Comparison of ENCODE assay signal across 16 cellular contexts in the genomic region with DNA sequence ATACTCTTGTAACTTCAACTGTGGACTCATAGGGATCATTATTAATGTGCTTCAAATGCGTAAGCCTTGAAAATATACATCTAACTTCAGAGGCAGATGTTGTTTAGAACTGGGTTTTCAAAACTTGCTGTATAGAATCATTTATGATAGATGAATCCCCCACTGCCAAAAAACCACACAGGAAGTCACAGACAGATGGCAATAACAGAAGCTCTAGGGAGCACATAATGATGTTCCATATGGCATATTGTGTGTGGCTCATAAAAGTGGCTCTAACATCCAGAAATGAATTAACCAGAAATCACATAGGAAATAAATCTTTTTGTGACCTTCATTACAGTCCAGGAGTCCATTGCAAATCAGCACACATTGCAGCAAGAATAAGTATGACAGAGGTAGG.
DNase-seq lines count a peak whose midpoint lies in the region; ATAC-seq and TF ChIP-seq lines count a peak whose summit lies in the region.
"Had no signal": no experiment of that assay in that cellular context is flagged by ENCODE, and none has a peak within 500 bp of the region (broad histone marks: within the 10 kb centered on the region; RNA-seq: fewer than 3 reads in every experiment).

No MANE protein-coding gene starts in this region.

- no peaks in the 10 kb centered on the region for H3K27me3 Mint-ChIP-seq in memory B cell
- H3K27me3 Mint-ChIP-seq: activated naive CD4-positive, alpha-beta T cell treated with anti-CD3 and anti-CD28 coated beads, Interleukin-2, amount 50 U/mL, for 24 hours had no signal

- no peaks in the 10 kb centered on the region for H3K36me3 ChIP-seq in DOHH2 (ENCODE audit: control insufficient read depth, low read length)
- H3K36me3 ChIP-seq: lower lobe of right lung, thyroid gland had no signal

- H3F3A ChIP-seq in DOHH2 (ENCODE audit: control insufficient read depth, insufficient read depth) = peaks cover 13% of the 10 kb centered on the region

- H3K27me3 ChIP-seq in DOHH2 (ENCODE audit: control insufficient read depth, low read length) = no peaks in the 10 kb centered on the region
- H3K27me3 ChIP-seq: thyroid gland had no signal

- no peaks in the 10 kb centered on the region for H3K79me2 ChIP-seq in DOHH2 (ENCODE audit: control insufficient read depth, low read length)

- H3K27ac Mint-ChIP-seq in memory B cell = peak overlapping the region; percentile 31
- H3K27ac Mint-ChIP-seq: activated naive CD4-positive, alpha-beta T cell treated with anti-CD3 and anti-CD28 coated beads, Interleukin-2, amount 50 U/mL, for 24 hours; effector memory CD8-positive, alpha-beta T cell; nephron progenitor cell had no signal

- DNase-seq in MV-4-11 (lab: John Stamatoyannopoulos, UW) (peak; percentile 90), NOMO-1 treated with dmso at 0.1 percent for 144 hours (lab: John Stamatoyannopoulos, UW; ENCODE audit: unreplicated experiment) (peak; percentile 60), memory B cell (ENCODE audit: low spot score in 2 of 2) (no peak), GM19238 (ENCODE audit: insufficient read length, low spot score) (no peak), SKM-1 treated with dmso at 0.1 percent for 144 hours (lab: John Stamatoyannopoulos, UW; ENCODE audit: unreplicated experiment) (no peak), NCI-H1105 treated with DMSO at 0.1 percent for 48 hours (lab: John Stamatoyannopoulos, UW) (no peak)
- no peak for DNase-seq in activated CD4-positive, alpha-beta T cell treated with anti-CD3 and anti-CD28 coated beads for 1 hour
- DNase-seq: activated CD4-positive, CD25-positive, alpha-beta regulatory T cell treated with anti-CD3 and anti-CD28 coated beads, Interleukin-2, amount 50 U/mL, for 72 hours; activated CD8-positive, alpha-beta memory T cell treated with anti-CD3 and anti-CD28 coated beads, Interleukin-2, amount 50 U/mL, for 48 hours; effector memory CD8-positive, alpha-beta T cell; lower lobe of right lung; nephron progenitor cell; retina; thyroid gland had no signal

- H3K9me3 ChIP-seq in DOHH2 (ENCODE audit: control insufficient read depth, insufficient read depth, low read length) = peaks cover 7% of the 10 kb centered on the region; the same call in 1 of the 2 replicates
- H3K9me3 ChIP-seq: lower lobe of right lung, thyroid gland had no signal

- TF ChIP-seq CTCF in DOHH2 (IDR thresholded peaks at IDR 0.05; ENCODE audit: low read depth, low read length, poor library complexity, severe bottlenecking) = no peak

- H3K27ac ChIP-seq in DOHH2 (ENCODE audit: low read depth, low read length) = peak overlapping the region; percentile 58
- H3K27ac ChIP-seq: thyroid gland had no signal

- no peaks in the 10 kb centered on the region for H3K36me3 Mint-ChIP-seq in memory B cell
- H3K36me3 Mint-ChIP-seq: activated naive CD4-positive, alpha-beta T cell treated with anti-CD3 and anti-CD28 coated beads, Interleukin-2, amount 50 U/mL, for 24 hours had no signal

- peaks cover 28% of the 10 kb centered on the region for H3K4me1 ChIP-seq in DOHH2 (ENCODE audit: control insufficient read depth, low read length)
- H3K4me1 ChIP-seq: lower lobe of right lung, thyroid gland had no signal

- H3K4me2 ChIP-seq in DOHH2 (ENCODE audit: low read length) = peak overlapping the region; percentile 43

- H3K4me1 Mint-ChIP-seq in memory B cell = peaks cover 18% of the 10 kb centered on the region
- H3K4me1 Mint-ChIP-seq: nephron progenitor cell had no signal

- H3K9me2 ChIP-seq in DOHH2 (replicated peaks; ENCODE audit: control insufficient read depth, low read length) = no peaks in the 10 kb centered on the region

- peaks cover 2% of the 10 kb centered on the region for H3K9me3 Mint-ChIP-seq in memory B cell
- H3K9me3 Mint-ChIP-seq: activated naive CD4-positive, alpha-beta T cell treated with anti-CD3 and anti-CD28 coated beads, Interleukin-2, amount 50 U/mL, for 24 hours; effector memory CD8-positive, alpha-beta T cell had no signal

- peak overlapping the region; percentile 39 for H3K4me3 Mint-ChIP-seq in memory B cell
- H3K4me3 Mint-ChIP-seq: activated naive CD4-positive, alpha-beta T cell treated with anti-CD3 and anti-CD28 coated beads, Interleukin-2, amount 50 U/mL, for 24 hours; effector memory CD8-positive, alpha-beta T cell; nephron progenitor cell had no signal

- no peaks in the 10 kb centered on the region for H4K20me1 ChIP-seq in DOHH2 (ENCODE audit: control insufficient read depth, insufficient read depth, low read depth, low read length)

- H3K4me3 ChIP-seq in DOHH2 (ENCODE audit: low read length) = peak overlapping the region; percentile 28
- H3K4me3 ChIP-seq: lower lobe of right lung, thyroid gland had no signal

- no peak for ATAC-seq in memory B cell (ENCODE audit: low read depth)
- ATAC-seq: effector memory CD8-positive, alpha-beta T cell; lower lobe of right lung had no signal

Comparison
In these comparisons a context has a peak if more than half of its experiments do, and no peak if none do; other contexts are left out.
1. DNase-seq: peak in MV-4-11 (single experiment) and NOMO-1 treated with dmso at 0.1 percent for 144 hours (single experiment); none in memory B cell (0 of 2), GM19238 (single experiment), activated CD4-positive, alpha-beta T cell treated with anti-CD3 and anti-CD28 coated beads for 1 hour (single experiment), SKM-1 treated with dmso at 0.1 percent for 144 hours (single experiment) and NCI-H1105 treated with DMSO at 0.1 percent for 48 hours (single experiment).